ENCODE assay signal across 37 cellular contexts in genomic region chr3:23356923-23357322, GRCh38.
"Had no signal": no experiment of that assay in that cellular context is flagged by ENCODE, and none has a peak within 500 bp of the region (broad histone marks: within the 10 kb centered on the region; RNA-seq: fewer than 3 reads in every experiment).

No MANE protein-coding gene starts in this region.

- H3K9me3 ChIP-seq: adrenal gland, body of pancreas, breast epithelium had no signal

- H3K27me3 Mint-ChIP-seq: activated naive CD4-positive, alpha-beta T cell treated with anti-CD3 and anti-CD28 coated beads, Interleukin-2, amount 10 ng/mL, durations not matched to agents 7 days and 5 days; activated naive CD4-positive, alpha-beta T cell treated with anti-CD3 and anti-CD28 coated beads, Interleukin-2, amount 50 U/mL, for 24 hours; activated naive CD8-positive, alpha-beta T cell; activated naive CD8-positive, alpha-beta T cell treated with anti-CD3 and anti-CD28 coated beads for 36 hours; activated naive CD8-positive, alpha-beta T cell treated with anti-CD3 and anti-CD28 coated beads, Interleukin-2, amount 10 ng/mL, durations not matched to agents 7 days and 5 days; activated naive CD8-positive, alpha-beta T cell treated with anti-CD3 and anti-CD28 coated beads, Interleukin-2, amount 50 U/mL, for 24 hours; activated T-helper 17 cell treated with anti-CD3 and anti-CD28 coated beads, Interleukin-2, amount 50 U/mL, for 72 hours; brain; central memory CD8-positive, alpha-beta T cell had no signal

- H3K9me3 Mint-ChIP-seq: activated naive CD4-positive, alpha-beta T cell treated with anti-CD3 and anti-CD28 coated beads for 36 hours; activated naive CD4-positive, alpha-beta T cell treated with anti-CD3 and anti-CD28 coated beads, Interleukin-2, amount 50 U/mL, for 24 hours; activated T-cell treated with anti-CD3 and anti-CD28 coated beads, Interleukin-2, amount 50 U/mL, for 4 hours; activated T-helper 1 cell treated with anti-CD3 and anti-CD28 coated beads, Interleukin-12 subunit alpha, Interleukin-12 subunit beta, Interleukin-2, Interleukin-4 antibody, amounts not matched to agents 30 ng/mL and 10 ng/mL and 1 ng/mL, durations not matched to agents 14 hours and 24 hours and 36 hours; activated T-helper 17 cell treated with anti-CD3 and anti-CD28 coated beads, Interleukin-2, amount 50 U/mL, for 72 hours; activated T-helper 2 cell treated with anti-CD3 and anti-CD28 coated beads, Interferon-gamma antibody, Interleukin-2, Interleukin-4, amounts not matched to agents 10 μg/mL and 5 μg/mL and 100 μg/mL, durations not matched to agents 14 hours and 24 hours and 36 hours had no signal

- ATAC-seq: activated naive CD4-positive, alpha-beta T cell treated with anti-CD3 and anti-CD28 coated beads, Interleukin-2, amount 50 U/mL, for 72 hours; activated naive CD8-positive, alpha-beta T cell treated with anti-CD3 and anti-CD28 coated beads, Interleukin-2, amount 50 U/mL, for 24 hours; activated T-cell treated with anti-CD3 and anti-CD28 coated beads, Interleukin-2, amount 50 U/mL, for 4 hours; activated T-helper 17 cell treated with anti-CD3 and anti-CD28 coated beads, Interleukin-2, amount 50 U/mL, for 72 hours; body of pancreas had no signal

- H3K27ac Mint-ChIP-seq: activated naive CD4-positive, alpha-beta T cell treated with anti-CD3 and anti-CD28 coated beads for 36 hours; activated naive CD4-positive, alpha-beta T cell treated with anti-CD3 and anti-CD28 coated beads, Interleukin-2, amount 10 ng/mL, durations not matched to agents 7 days and 5 days; activated naive CD4-positive, alpha-beta T cell treated with anti-CD3 and anti-CD28 coated beads, Interleukin-2, amount 50 U/mL, for 24 hours; activated naive CD4-positive, alpha-beta T cell treated with anti-CD3 and anti-CD28 coated beads, Interleukin-2, amount 50 U/mL, for 72 hours; activated naive CD8-positive, alpha-beta T cell; activated naive CD8-positive, alpha-beta T cell treated with anti-CD3 and anti-CD28 coated beads for 36 hours; activated naive CD8-positive, alpha-beta T cell treated with anti-CD3 and anti-CD28 coated beads, Interleukin-2, amount 10 ng/mL, durations not matched to agents 7 days and 5 days; activated naive CD8-positive, alpha-beta T cell treated with anti-CD3 and anti-CD28 coated beads, Interleukin-2, amount 50 U/mL, for 24 hours; activated T-helper 1 cell treated with anti-CD3 and anti-CD28 coated beads, Interleukin-12 subunit alpha, Interleukin-12 subunit beta, Interleukin-2, Interleukin-4 antibody, amounts not matched to agents 30 ng/mL and 10 ng/mL and 1 ng/mL, durations not matched to agents 14 hours and 24 hours and 36 hours; activated T-helper 17 cell treated with anti-CD3 and anti-CD28 coated beads, Interleukin-2, amount 50 U/mL, for 72 hours; activated T-helper 2 cell treated with anti-CD3 and anti-CD28 coated beads, Interferon-gamma antibody, Interleukin-2, Interleukin-4, amounts not matched to agents 10 μg/mL and 5 μg/mL and 100 μg/mL, durations not matched to agents 14 hours and 24 hours and 36 hours; brain had no signal

- H3K4me1 Mint-ChIP-seq: activated naive CD4-positive, alpha-beta T cell treated with anti-CD3 and anti-CD28 coated beads, Interleukin-2, amount 10 ng/mL, durations not matched to agents 7 days and 5 days; activated naive CD4-positive, alpha-beta T cell treated with anti-CD3 and anti-CD28 coated beads, Interleukin-2, amount 50 U/mL, for 24 hours; activated naive CD8-positive, alpha-beta T cell treated with anti-CD3 and anti-CD28 coated beads for 36 hours; activated naive CD8-positive, alpha-beta T cell treated with anti-CD3 and anti-CD28 coated beads, Interleukin-2, amount 10 ng/mL, durations not matched to agents 7 days and 5 days; activated naive CD8-positive, alpha-beta T cell treated with anti-CD3 and anti-CD28 coated beads, Interleukin-2, amount 50 U/mL, for 24 hours; activated T-helper 17 cell treated with anti-CD3 and anti-CD28 coated beads, Interleukin-2, amount 50 U/mL, for 72 hours; brain; central memory CD8-positive, alpha-beta T cell had no signal

- DNase-seq: activated effector memory CD4-positive, alpha-beta T cell treated with anti-CD3 and anti-CD28 coated beads, Interleukin-2, amount 50 U/mL, for 16 hours; activated effector memory CD4-positive, alpha-beta T cell treated with Interleukin-2 at 50 U/mL for 16 hours; activated gamma-delta T cell; activated gamma-delta T cell treated with Interleukin-2 at 50 U/mL for 16 hours; activated naive CD4-positive, alpha-beta T cell; activated naive CD4-positive, alpha-beta T cell treated with anti-CD3 and anti-CD28 coated beads for 36 hours; activated naive CD4-positive, alpha-beta T cell treated with anti-CD3 and anti-CD28 coated beads, Interleukin-2, amount 10 ng/mL, durations not matched to agents 7 days and 5 days; activated naive CD4-positive, alpha-beta T cell treated with anti-CD3 and anti-CD28 coated beads, Interleukin-2, amount 50 U/mL, for 16 hours; activated naive CD4-positive, alpha-beta T cell treated with Interleukin-2 at 50 U/mL for 16 hours; activated naive CD8-positive, alpha-beta T cell treated with anti-CD3 and anti-CD28 coated beads for 36 hours; activated naive CD8-positive, alpha-beta T cell treated with anti-CD3 and anti-CD28 coated beads, Interleukin-2, amount 10 ng/mL, durations not matched to agents 7 days and 5 days; activated naive CD8-positive, alpha-beta T cell treated with anti-CD3 and anti-CD28 coated beads, Interleukin-2, amount 50 U/mL, for 24 hours; activated T-cell treated with anti-CD3 and anti-CD28 coated beads for 4 hours; activated T-cell treated with anti-CD3 and anti-CD28 coated beads, Interleukin-2, amount 50 U/mL, for 1 hour; activated T-cell treated with anti-CD3 and anti-CD28 coated beads, Interleukin-2, amount 50 U/mL, for 4 hours; activated T-cell treated with anti-CD3 and anti-CD28 coated beads, Interleukin-2, amount 50 U/mL, for 48 hours; adrenal gland; amniotic stem cell; amygdala; anterior cingulate cortex; aorta; body of pancreas; brain microvascular endothelial cell; caudate nucleus; central memory CD4-positive, alpha-beta T cell; cerebellar nuclear complex had no signal

- H3K27ac ChIP-seq: adrenal gland, ascending aorta, body of pancreas, brain microvascular endothelial cell, breast epithelium, cardiac muscle cell had no signal

- H3K36me3 Mint-ChIP-seq: activated naive CD4-positive, alpha-beta T cell treated with anti-CD3 and anti-CD28 coated beads, Interleukin-2, amount 10 ng/mL, durations not matched to agents 7 days and 5 days; brain had no signal

- H3K27me3 ChIP-seq: adrenal gland, ascending aorta, body of pancreas, brain microvascular endothelial cell, breast epithelium, cardiac muscle cell had no signal

- H3K4me3 Mint-ChIP-seq: activated naive CD4-positive, alpha-beta T cell treated with anti-CD3 and anti-CD28 coated beads for 36 hours; activated naive CD4-positive, alpha-beta T cell treated with anti-CD3 and anti-CD28 coated beads, Interleukin-2, amount 10 ng/mL, durations not matched to agents 7 days and 5 days; activated naive CD4-positive, alpha-beta T cell treated with anti-CD3 and anti-CD28 coated beads, Interleukin-2, amount 50 U/mL, for 24 hours; activated naive CD8-positive, alpha-beta T cell; activated naive CD8-positive, alpha-beta T cell treated with anti-CD3 and anti-CD28 coated beads for 36 hours; activated naive CD8-positive, alpha-beta T cell treated with anti-CD3 and anti-CD28 coated beads, Interleukin-2, amount 10 ng/mL, durations not matched to agents 7 days and 5 days; activated naive CD8-positive, alpha-beta T cell treated with anti-CD3 and anti-CD28 coated beads, Interleukin-2, amount 50 U/mL, for 24 hours; activated T-cell treated with anti-CD3 and anti-CD28 coated beads, Interleukin-2, amount 50 U/mL, for 4 hours; activated T-helper 1 cell treated with anti-CD3 and anti-CD28 coated beads, Interleukin-12 subunit alpha, Interleukin-12 subunit beta, Interleukin-2, Interleukin-4 antibody, amounts not matched to agents 30 ng/mL and 10 ng/mL and 1 ng/mL, durations not matched to agents 14 hours and 24 hours and 36 hours; activated T-helper 17 cell treated with anti-CD3 and anti-CD28 coated beads, Interleukin-2, amount 50 U/mL, for 72 hours; brain; central memory CD8-positive, alpha-beta T cell had no signal

- H3K36me3 ChIP-seq: adrenal gland, ascending aorta, brain microvascular endothelial cell, breast epithelium, cardiac muscle cell had no signal

- H3K4me1 ChIP-seq: adrenal gland, ascending aorta, body of pancreas, breast epithelium had no signal

- H3K4me3 ChIP-seq: adrenal gland, ascending aorta, body of pancreas, breast epithelium, cardiac muscle cell had no signal
